In genomic region chr10:32347363-32347735, GRCh38 we compare ENCODE assay signal across 8 cellular contexts. TPM values are rescaled to one million over a fixed set of nuclear protein-coding genes. Genes with fewer than 3 reads are reported as not detected.
DNase-seq lines count a peak whose midpoint lies in the region; ATAC-seq, FAIRE-seq and TF ChIP-seq lines count a peak whose summit lies in the region.

No MANE protein-coding gene starts in this region.

- dilution Hi-C loops in endothelial cell of umbilical vein (cut with MboI; ENCODE audit: extremely low pct_ligation_motif_present, low sequenced_read_pairs): no loop called here

- no peaks in the 10 kb centered on the region for H3K27me3 ChIP-seq in GM23338 (ENCODE audit: insufficient read depth)
- no peaks in the 10 kb centered on the region for H3K27me3 ChIP-seq in NT2/D1 (ENCODE audit: insufficient read depth, insufficient read length)
- no peaks in the 10 kb centered on the region for H3K27me3 ChIP-seq in endothelial cell of umbilical vein (ENCODE audit: control insufficient read depth in 2 of 2, insufficient read depth in 2 of 2, low read length in 2 of 2)
- no peaks in the 10 kb centered on the region for H3K27me3 ChIP-seq in neutrophil

- peak overlapping the region; percentile 100 for H3K9ac ChIP-seq in NT2/D1 (ENCODE audit: insufficient read length, low read depth)
- peak overlapping the region; percentile 99 for H3K9ac ChIP-seq in endothelial cell of umbilical vein (replicated peaks; ENCODE audit: extremely low read depth, insufficient read depth, low read length)

- intact Hi-C loops in endothelial cell of umbilical vein (cut with micrococcal nuclease): loop anchor here (1.0 to 5.0 kb wide), 3 partner anchors 140 to 661 kb away; no protein-coding TSS in a partner anchor

- H3K4me3 ChIP-seq in GM12875 (ENCODE audit: low read depth, low read length) (peak overlapping the region; percentile 100), GM23338 (peak overlapping the region; percentile 96), NT2/D1 (ENCODE audit: insufficient read length, low read depth) (peak overlapping the region; percentile 96), endothelial cell of umbilical vein (replicated peaks in 1 of 3; ENCODE audit: insufficient read depth in 1 of 3, low read depth in 1 of 3, low read length in 3 of 3) (peak overlapping the region; percentile 27 to 90 (median 59)), neutrophil (ENCODE audit: low read depth in 1 of 2, low read length in 1 of 2) (peak overlapping the region; percentile 93 to 94)

- H3K79me2 ChIP-seq in GM23338 (replicated peaks; ENCODE audit: insufficient read depth): peaks cover 42% of the 10 kb centered on the region
- peaks cover 36% of the 10 kb centered on the region for H3K79me2 ChIP-seq in endothelial cell of umbilical vein (ENCODE audit: control insufficient read depth, insufficient read depth, low read length)

- no peaks in the 10 kb centered on the region for H3K9me2 ChIP-seq in GM23338 (ENCODE audit: insufficient read depth)

- 0 out of 2 replicates have a peak, but pooled peaks cover 2% of the 10 kb centered on the region for H4K20me1 ChIP-seq in GM23338 (replicated peaks; ENCODE audit: insufficient read depth)
- peaks cover 6% of the 10 kb centered on the region for H4K20me1 ChIP-seq in endothelial cell of umbilical vein (replicated peaks; ENCODE audit: control insufficient read depth, extremely low read depth, insufficient read depth, low read length)

- H3K9me3 ChIP-seq in NT2/D1 (ENCODE audit: insufficient read depth, low read length) (no peaks in the 10 kb centered on the region), endothelial cell of umbilical vein (replicated peaks; ENCODE audit: control insufficient read depth, insufficient read depth, low read length) (no peaks in the 10 kb centered on the region), neutrophil (no peaks in the 10 kb centered on the region)

- DNase-seq in GM23338 (ENCODE audit: low spot score): no peak
- DNase-seq in NT2/D1 (ENCODE audit: low read depth, low spot score): peak; percentile 20
- DNase-seq in endothelial cell of umbilical vein (ENCODE audit: low read depth, low spot score): no peak
- no peak for DNase-seq in NK-92 treated with Interleukin-12 subunit alpha and Interleukin-12 subunit beta, amount 100 ng/mL, for 24 hours (lab: John Stamatoyannopoulos, UW)
- no peak for DNase-seq in COLO829 (ENCODE audit: low spot score)
- no peak for DNase-seq in KBM-7

- BruUV-seq in endothelial cell of umbilical vein (replicated peaks; lab: Mats Ljungman, UMichigan): no TSS peak

- H3K4me1 Mint-ChIP-seq in GM23338: peaks cover 33% of the 10 kb centered on the region

- TF ChIP-seq CTCF in GM12875 (IDR thresholded peaks at IDR 0.05; ENCODE audit: borderline replicate concordance, insufficient read depth, low read depth, low read length): no peak
- no peak for TF ChIP-seq CTCF in GM23338 (conservative IDR thresholded peaks at IDR 0.05; ENCODE audit: low read depth in 2 of 2)
- no peak for TF ChIP-seq CTCF in endothelial cell of umbilical vein (IDR thresholded peaks at IDR 0.05; ENCODE audit: extremely low read depth in 1 of 2, insufficient read depth in 1 of 2, low read depth in 1 of 2, low read length in 2 of 2)
- TF ChIP-seq CTCF in neutrophil (IDR thresholded peaks at IDR 0.05): no peak

- in situ Hi-C loops in KBM-7 (cut with MboI; ENCODE audit: low pct_unique_long_range_greater_than_20kb, low sequenced_read_pairs): no loop called here

- H3K4me3 Mint-ChIP-seq in GM23338: peak overlapping the region; percentile 54

- POLR2A ChIA-PET in endothelial cell of umbilical vein (lab: Charles Lee): no interaction called here

- no peaks in the 10 kb centered on the region for H3K36me3 ChIP-seq in GM23338 (ENCODE audit: insufficient read depth)
- peaks cover 11% of the 10 kb centered on the region for H3K36me3 ChIP-seq in NT2/D1 (ENCODE audit: insufficient read depth, insufficient read length, low read length)
- peaks cover 0 to 5% of the 10 kb centered on the region in 2 experiments for H3K36me3 ChIP-seq in endothelial cell of umbilical vein (ENCODE audit: control insufficient read depth in 2 of 2, extremely low read depth in 1 of 2, insufficient read depth in 2 of 2, low read length in 2 of 2)
- peaks cover 11% of the 10 kb centered on the region for H3K36me3 ChIP-seq in neutrophil

- peak; percentile 5 for ATAC-seq in GM23338

- peaks cover 24% of the 10 kb centered on the region for H3K36me3 Mint-ChIP-seq in GM23338 (ENCODE audit: low read depth)

- no peaks in the 10 kb centered on the region for H3K9me1 ChIP-seq in endothelial cell of umbilical vein (replicated peaks; ENCODE audit: control insufficient read depth, extremely low read depth, insufficient read depth, low read length)

- peaks cover 12% of the 10 kb centered on the region for H3K27me3 Mint-ChIP-seq in GM23338 (ENCODE audit: insufficient read depth, low read depth, poor library complexity)

- no peak overlapping the region for H3K27ac ChIP-seq in GM23338 (ENCODE audit: low read depth)
- peak overlapping the region; percentile 93 for H3K27ac ChIP-seq in endothelial cell of umbilical vein (ENCODE audit: insufficient read depth, low read depth, low read length)
- H3K27ac ChIP-seq in neutrophil: peak overlapping the region; percentile 100

- H3K4me2 ChIP-seq in GM23338: peak overlapping the region; percentile 75
- H3K4me2 ChIP-seq in endothelial cell of umbilical vein (ENCODE audit: insufficient read depth, low read length): peak overlapping the region; percentile 95

- no peak for TF ChIP-seq POLR2A in endothelial cell of umbilical vein (IDR thresholded peaks at IDR 0.05; ENCODE audit: low read depth, low read length)

- no peaks in the 10 kb centered on the region for H3K9me3 Mint-ChIP-seq in GM23338

- H2AFZ ChIP-seq in GM23338: no peak overlapping the region
- peak overlapping the region; percentile 4 for H2AFZ ChIP-seq in endothelial cell of umbilical vein (ENCODE audit: low read depth, low read length)

- H3F3A ChIP-seq in GM23338 (replicated peaks; ENCODE audit: low read depth): no peaks in the 10 kb centered on the region

- H3K4me1 ChIP-seq in GM23338 (ENCODE audit: insufficient read depth) (peaks cover 44% of the 10 kb centered on the region), NT2/D1 (ENCODE audit: insufficient read depth, insufficient read length) (no peaks in the 10 kb centered on the region), endothelial cell of umbilical vein (ENCODE audit: control insufficient read depth, extremely low read depth, insufficient read depth, low read length) (peaks cover 19% of the 10 kb centered on the region), neutrophil (ENCODE audit: control insufficient read depth in 1 of 2, insufficient read depth in 1 of 2, low read depth in 1 of 2, low read length in 1 of 2) (peaks cover 24 to 38% of the 10 kb centered on the region in 2 experiments)

- peak overlapping the region; percentile 90 for H3K27ac Mint-ChIP-seq in GM23338

- CTCF ChIA-PET in endothelial cell of umbilical vein (lab: Charles Lee): interaction anchor here (1.0 to 1.3 kb wide), 2 partner anchors 17 to 31 kb away, joined by 3 read pairs; no protein-coding TSS in a partner anchor

- no peak for FAIRE-seq in endothelial cell of umbilical vein (lab: Jason Lieb, UNC)

TF ChIP-seq in GM23338, 12 proteins besides CTCF, POLR2A, EP300 and RAD21 (continues in another document):
- TF ChIP-seq ZNF114 (CRISPR knock-in tag; IDR thresholded peaks at IDR 0.05): no peak

TF ChIP-seq in endothelial cell of umbilical vein, 7 proteins besides CTCF, POLR2A, EP300 and RAD21:
- TF ChIP-seq, protein P1, sequence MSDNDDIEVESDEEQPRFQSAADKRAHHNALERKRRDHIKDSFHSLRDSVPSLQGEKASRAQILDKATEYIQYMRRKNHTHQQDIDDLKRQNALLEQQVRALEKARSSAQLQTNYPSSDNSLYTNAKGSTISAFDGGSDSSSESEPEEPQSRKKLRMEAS (IDR thresholded peaks at IDR 0.05; ENCODE audit: insufficient read depth, insufficient read length): no peak
- no peak for TF ChIP-seq MYC (IDR thresholded peaks at IDR 0.05; ENCODE audit: low read depth, low read length)
- TF ChIP-seq EZH2 (IDR thresholded peaks at IDR 0.05; ENCODE audit: borderline replicate concordance, low read depth, low read length, severe bottlenecking): no peak
- TF ChIP-seq GATA2 (IDR thresholded peaks at IDR 0.05; ENCODE audit: insufficient read depth, insufficient read length, low read depth, low read length): no peak
- no peak for TF ChIP-seq JUN (IDR thresholded peaks at IDR 0.05; ENCODE audit: borderline replicate concordance, insufficient read depth, insufficient read length, low read depth)
- no peak for TF ChIP-seq FOS (IDR thresholded peaks at IDR 0.05; ENCODE audit: borderline replicate concordance, insufficient read depth, low read length)
- TF ChIP-seq POLR2AphosphoS5 (IDR thresholded peaks at IDR 0.05; ENCODE audit: insufficient read depth, low read depth, low read length): no peak

RNA-seq across cellular contexts. Expression of gene EPC1, which starts 0.4 kb away (rescaled TPM):
- 15.8 and 25.9 TPM in 2 replicates for total RNA-seq in GM23338 (2014; rRNA removed; shearing (Covaris generic))
- polyA plus RNA-seq in GM23338 (2016; fragmentation: Nextera tagmentation; extraction: Ambion mirVana) (24.1 and 24.5 TPM in 2 replicates), endothelial cell of umbilical vein (39.0 and 47.0 TPM in 2 replicates)
- total RNA-seq in endothelial cell of umbilical vein: 27.9 and 28.5 TPM in 2 replicates
- polyA plus RNA-seq in endothelial cell of umbilical vein (2011; cell fraction: cytosol; rRNA removed): 25.2 and 26.5 TPM in 2 replicates
- polyA plus RNA-seq in endothelial cell of umbilical vein (2011; cell fraction: nucleus; rRNA removed): 86.7 and 87.4 TPM in 2 replicates
- 14.7 and 16.5 TPM in 2 replicates for polyA plus RNA-seq in endothelial cell of umbilical vein (2012)
- polyA minus RNA-seq in endothelial cell of umbilical vein: 117 and 137 TPM in 2 replicates
- 11.3 TPM for polyA minus RNA-seq in endothelial cell of umbilical vein (2011; cell fraction: cytosol; rRNA and poly(A)+ RNA removed)
- polyA minus RNA-seq in endothelial cell of umbilical vein (2011; cell fraction: nucleus; rRNA and poly(A)+ RNA removed): 150 and 202 TPM in 2 replicates
